9 cellular contexts compared by ENCODE assay signal in genomic region chr12:63319386-63319785, GRCh38.
DNase-seq lines count a peak whose midpoint lies in the region; ATAC-seq and TF ChIP-seq lines count a peak whose summit lies in the region.
"Had no signal": no experiment of that assay in that cellular context is flagged by ENCODE, and none has a peak within 500 bp of the region (broad histone marks: within the 10 kb centered on the region; RNA-seq: fewer than 3 reads in every experiment).

No MANE protein-coding gene starts in this region.

- DNase-seq in DMS53 (lab: John Stamatoyannopoulos, UW) (peak; percentile 86), choroid plexus epithelial cell (ENCODE audit: low read depth) (peak; percentile 26), NCI-H2171 treated with DMSO at 0.1 percent for 48 hours (lab: John Stamatoyannopoulos, UW) (no peak), cerebellar nuclear complex (lab: John Stamatoyannopoulos, UW) (no peak), Right ventricle myocardium superior (no peak)
- DNase-seq in NK-92 treated with Interleukin-12 subunit alpha and Interleukin-12 subunit beta, amount 100 ng/mL, for 24 hours (lab: John Stamatoyannopoulos, UW) = no peak
- DNase-seq: immature natural killer cell had no signal

- no peak for TF ChIP-seq CTCF in choroid plexus epithelial cell (conservative IDR thresholded peaks at IDR 0.05; ENCODE audit: low read depth, low read length)

- ATAC-seq in GM21390 (IDR thresholded peaks at IDR 0.05; ENCODE audit: unreplicated experiment) (peak; percentile 83), HG03565 (IDR thresholded peaks at IDR 0.05; ENCODE audit: unreplicated experiment) (peak; percentile 45), Right ventricle myocardium superior (ENCODE audit: poor library complexity) (no peak)

- H3K4me3 ChIP-seq in choroid plexus epithelial cell (ENCODE audit: low read depth, low read length) = no peak overlapping the region

- intact Hi-C loops in Right ventricle myocardium superior (cut with DNase I) = no loop called here

Comparison
In these comparisons a context has a peak if more than half of its experiments do, and no peak if none do; other contexts are left out.
1. DNase-seq: peak in DMS53 (single experiment) and choroid plexus epithelial cell (single experiment); none in NCI-H2171 treated with DMSO at 0.1 percent for 48 hours (single experiment), cerebellar nuclear complex (0 of 2), NK-92 treated with Interleukin-12 subunit alpha and Interleukin-12 subunit beta, amount 100 ng/mL, for 24 hours (single experiment) and Right ventricle myocardium superior (single experiment).